ENCODE assay signal across 8 cellular contexts in the genomic region with DNA sequence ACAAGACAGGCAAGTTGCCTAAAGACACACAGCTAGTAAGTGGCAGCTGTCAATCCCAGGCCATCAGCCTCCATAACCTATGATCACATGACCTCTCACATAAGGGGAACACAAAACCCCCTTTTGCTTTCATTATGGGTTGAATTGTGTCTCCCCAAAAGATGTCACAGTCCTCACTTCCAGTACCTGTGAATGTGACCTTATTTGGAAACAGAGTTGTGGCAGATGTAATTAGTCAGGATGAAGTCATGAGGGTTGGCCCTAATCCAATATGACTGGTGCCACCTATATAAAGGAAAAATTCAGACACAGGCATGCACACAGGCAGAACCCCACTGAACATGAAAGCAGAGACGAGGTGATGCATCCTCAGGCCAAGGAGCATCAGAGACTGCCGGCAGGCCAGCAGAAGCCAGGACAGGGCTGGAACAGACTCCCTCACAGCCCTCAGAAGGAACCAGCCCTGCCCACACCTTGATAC. TPM values are rescaled to one million over a fixed set of nuclear protein-coding genes. Genes with fewer than 3 reads are reported as not detected.
DNase-seq lines count a peak whose midpoint lies in the region; ATAC-seq and TF ChIP-seq lines count a peak whose summit lies in the region.

No MANE protein-coding gene starts in this region.

- H3K36me3 Mint-ChIP-seq in activated CD4-positive, alpha-beta T cell treated with anti-CD3 and anti-CD28 coated beads, Interleukin-2, amount 10 ng/mL, durations not matched to agents 24 days and 14 days (ENCODE audit: low read depth), result peaks cover 8% of the 10 kb centered on the region

- TF ChIP-seq POLR2A in esophagus muscularis mucosa (IDR thresholded peaks at IDR 0.05; ENCODE audit: low read depth), result no peak

- peak overlapping the region; percentile 93 for H3K27ac Mint-ChIP-seq in activated CD4-positive, alpha-beta T cell treated with anti-CD3 and anti-CD28 coated beads, Interleukin-2, amount 10 ng/mL, durations not matched to agents 24 days and 14 days

- H3K27me3 Mint-ChIP-seq in activated CD4-positive, alpha-beta T cell treated with anti-CD3 and anti-CD28 coated beads, Interleukin-2, amount 10 ng/mL, durations not matched to agents 24 days and 14 days, result no peaks in the 10 kb centered on the region

- H3K27me3 ChIP-seq in esophagus muscularis mucosa, result no peaks in the 10 kb centered on the region
- no peaks in the 10 kb centered on the region for H3K27me3 ChIP-seq in thymus (ENCODE audit: control insufficient read depth, insufficient read depth)

- H3K36me3 ChIP-seq in esophagus muscularis mucosa (peaks cover 0 to 28% (median 3%) of the 10 kb centered on the region in 4 donors), thymus (ENCODE audit: control insufficient read depth, insufficient read depth) (no peaks in the 10 kb centered on the region)

- no peak for ATAC-seq in GM21390 (IDR thresholded peaks at IDR 0.05; ENCODE audit: unreplicated experiment)
- ATAC-seq in GM21825 (IDR thresholded peaks at IDR 0.05; ENCODE audit: unreplicated experiment), result no peak

- H3K9me3 ChIP-seq in esophagus muscularis mucosa (no peaks in the 10 kb centered on the region), thymus (ENCODE audit: control insufficient read depth) (no peaks in the 10 kb centered on the region)

- H3K4me1 ChIP-seq in esophagus muscularis mucosa, result peaks cover 65 to 92% (median 87%) of the 10 kb centered on the region in 4 donors
- H3K4me1 ChIP-seq in thymus (ENCODE audit: control insufficient read depth, insufficient read depth, low read length), result peaks cover 23% of the 10 kb centered on the region

- intact Hi-C loops in activated CD4-positive, alpha-beta T cell treated with anti-CD3 and anti-CD28 coated beads, Interleukin-2, amount 10 ng/mL, durations not matched to agents 24 days and 14 days (cut with micrococcal nuclease), result loop anchor here (1.0 to 10.0 kb wide), 9 partner anchors 12 to 1219 kb away; a partner anchor contains a TSS
- intact Hi-C loops in esophagus muscularis mucosa (cut with DNase I), result no loop called here

- TF ChIP-seq CTCF in LNCaP clone FGC (IDR thresholded peaks at IDR 0.05; ENCODE audit: control insufficient read depth, extremely low read depth, insufficient read depth), result no peak
- no peak for TF ChIP-seq CTCF in esophagus muscularis mucosa (IDR thresholded peaks at IDR 0.05)

- peak overlapping the region; percentile 42 for H3K4me3 Mint-ChIP-seq in activated CD4-positive, alpha-beta T cell treated with anti-CD3 and anti-CD28 coated beads, Interleukin-2, amount 10 ng/mL, durations not matched to agents 24 days and 14 days

- peaks cover 39% of the 10 kb centered on the region for H3K4me1 Mint-ChIP-seq in activated CD4-positive, alpha-beta T cell treated with anti-CD3 and anti-CD28 coated beads, Interleukin-2, amount 10 ng/mL, durations not matched to agents 24 days and 14 days

- no peak for TF ChIP-seq EP300 in esophagus muscularis mucosa (IDR thresholded peaks at IDR 0.05)

- H3K27ac ChIP-seq in esophagus muscularis mucosa (replicated peaks in 1 of 4) (peak overlapping the region; percentile 28 to 83 (median 52)), thymus (ENCODE audit: low read depth) (peak overlapping the region; percentile 94)

- peak; percentile 87 for DNase-seq in Daoy (ENCODE audit: low read depth)
- peak; percentile 23 for DNase-seq in LNCaP clone FGC (ENCODE audit: low read depth)
- peak; percentile 73 for DNase-seq in activated CD4-positive, alpha-beta T cell treated with anti-CD3 and anti-CD28 coated beads, Interleukin-2, amount 10 ng/mL, durations not matched to agents 24 days and 14 days
- no peak for DNase-seq in esophagus muscularis mucosa (ENCODE audit: extremely low spot score)
- DNase-seq in medulla oblongata (ENCODE audit: extremely low spot score), result no peak

- H3K9me3 Mint-ChIP-seq in activated CD4-positive, alpha-beta T cell treated with anti-CD3 and anti-CD28 coated beads, Interleukin-2, amount 10 ng/mL, durations not matched to agents 24 days and 14 days, result no peaks in the 10 kb centered on the region

- 89% methylated on average over 1 of the region's 2 CpGs for WGBS in esophagus muscularis mucosa
- whole genome bisulfite sequencing in thymus, result 87% methylated on average over 2 of the region's 2 CpGs

- H3K4me3 ChIP-seq in LNCaP clone FGC (ENCODE audit: low read depth, low read length) (no peak overlapping the region), esophagus muscularis mucosa (no peak overlapping the region), thymus (ENCODE audit: low read length) (no peak overlapping the region)

RNA-seq across cellular contexts. Expression of a gene that starts 33.6 kb away (rescaled TPM):
- 4.5 and 6.3 TPM in 2 replicates for total RNA-seq in Daoy (2014; rRNA removed; shearing (Covaris generic))
- total RNA-seq in activated CD4-positive, alpha-beta T cell treated with anti-CD3 and anti-CD28 coated beads, Interleukin-2, amount 10 ng/mL, durations not matched to agents 24 days and 14 days, result 9.8 and 10.2 TPM in 2 replicates
- 10 to 100 TPM; 21.7 to 34.5 (median 25.8) TPM for total RNA-seq in esophagus muscularis mucosa
- polyA plus RNA-seq in thymus, result 8.1 TPM

Comparison
In these comparisons a context has a peak if more than half of its experiments do, and no peak if none do; other contexts are left out.
1. DNase-seq: peak in Daoy (single experiment), LNCaP clone FGC (single experiment) and activated CD4-positive, alpha-beta T cell treated with anti-CD3 and anti-CD28 coated beads, Interleukin-2, amount 10 ng/mL, durations not matched to agents 24 days and 14 days (single experiment); none in esophagus muscularis mucosa (single experiment) and medulla oblongata (single experiment).